16 cellular contexts compared by ENCODE assay signal in the genomic region with DNA sequence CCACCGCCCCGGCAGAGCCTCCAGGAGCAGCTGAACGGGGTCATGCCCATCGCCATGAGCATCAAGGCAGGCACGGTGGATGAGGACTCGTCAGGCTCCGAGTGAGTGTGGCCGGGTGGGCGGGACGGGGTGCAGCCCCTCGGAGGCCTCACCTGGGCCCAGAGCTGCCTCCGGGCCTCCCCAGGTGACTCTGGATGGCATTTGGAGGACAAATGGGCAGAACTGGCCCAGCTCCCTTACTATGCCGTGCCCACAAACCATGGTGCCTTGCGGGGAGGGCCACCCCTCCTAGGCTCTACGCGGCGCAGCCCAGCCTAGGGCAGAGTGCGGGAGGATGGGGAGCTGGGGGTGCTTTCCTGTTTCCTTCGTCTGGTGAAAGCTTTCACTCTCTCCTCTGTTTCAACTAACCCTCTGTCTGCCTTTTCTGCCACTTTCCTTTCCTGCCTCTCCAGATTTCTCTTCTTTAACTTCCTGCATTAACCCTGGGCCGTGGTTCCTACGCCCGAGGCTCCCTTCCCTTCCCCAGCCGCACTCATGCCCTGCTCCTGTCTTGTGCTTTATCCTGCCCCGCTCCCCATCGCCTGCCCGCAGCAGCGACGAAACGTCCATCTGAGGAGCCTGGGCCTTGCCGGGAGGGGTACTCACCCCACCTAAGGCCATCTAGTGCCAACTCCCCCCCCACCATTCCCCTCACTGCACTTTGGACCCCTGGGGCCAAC. TPM values are rescaled to one million over a fixed set of nuclear protein-coding genes. Genes with fewer than 3 reads are reported as not detected.
DNase-seq lines count a peak whose midpoint lies in the region; ATAC-seq and TF ChIP-seq lines count a peak whose summit lies in the region.
"Had no signal": no experiment of that assay in that cellular context is flagged by ENCODE, and none has a peak within 500 bp of the region (broad histone marks: within the 10 kb centered on the region; RNA-seq: fewer than 3 reads in every experiment).

No MANE protein-coding gene starts in this region.

- H3K27me3 ChIP-seq in effector memory CD4-positive, alpha-beta T cell (replicated peaks; ENCODE audit: control insufficient read depth, insufficient read depth, low read length, poor library complexity, severe bottlenecking): no peaks in the 10 kb centered on the region

- H3K27ac ChIP-seq in SK-N-MC: peak overlapping the region; percentile 46; the same call in 1 of the 2 replicates
- no peak overlapping the region for H3K27ac ChIP-seq in effector memory CD4-positive, alpha-beta T cell (ENCODE audit: insufficient read depth, low read length, poor library complexity, severe bottlenecking)

- H3K9me3 ChIP-seq in SK-N-MC (ENCODE audit: low read depth, low read length): no peaks in the 10 kb centered on the region
- H3K9me3 ChIP-seq in effector memory CD4-positive, alpha-beta T cell (ENCODE audit: control insufficient read depth, low read length): no peaks in the 10 kb centered on the region

- no peak overlapping the region for H3K9ac ChIP-seq in SK-N-MC (ENCODE audit: insufficient read length)

- H3K4me3 ChIP-seq in SK-N-MC: no peak overlapping the region
- no peak overlapping the region for H3K4me3 ChIP-seq in effector memory CD4-positive, alpha-beta T cell (ENCODE audit: insufficient read depth, low read depth, low read length, poor library complexity, severe bottlenecking)

- no peak for TF ChIP-seq CTCF in glutamatergic neuron (IDR thresholded peaks at IDR 0.05; ENCODE audit: partially characterized antibody, unreplicated experiment)

- no peaks in the 10 kb centered on the region for H3K36me3 Mint-ChIP-seq in glutamatergic neuron (ENCODE audit: unreplicated experiment)

- H3K9me3 Mint-ChIP-seq in glutamatergic neuron (ENCODE audit: unreplicated experiment): peaks cover 4% of the 10 kb centered on the region

- DNase-seq in ELF-1 (ENCODE audit: low read depth, low spot score) (peak; percentile 44), SK-N-MC (ENCODE audit: low read depth, low spot score) (no peak), glutamatergic neuron (no peak), sciatic nerve (ENCODE audit: low spot score) (peak; percentile 61), AML-193 (lab: John Stamatoyannopoulos, UW) (no peak), NCI-H2227 treated with DMSO at 0.1 percent for 48 hours (lab: John Stamatoyannopoulos, UW) (no peak)
- no peak for DNase-seq in effector memory CD4-positive, alpha-beta T cell
- DNase-seq: dermis blood vessel endothelial cell, NCI-H1694, NCI-H526 treated with DMSO at 0.1 percent for 48 hours, occipital lobe had no signal

- H3K36me3 ChIP-seq in SK-N-MC (ENCODE audit: insufficient read depth, low read length): peaks cover 6% of the 10 kb centered on the region; the same call in 1 of the 2 replicates
- H3K36me3 ChIP-seq in effector memory CD4-positive, alpha-beta T cell (ENCODE audit: control insufficient read depth, insufficient read depth, low read length): no peaks in the 10 kb centered on the region

- ATAC-seq in sciatic nerve: peak; percentile 31
- no peak for ATAC-seq in GM19463 (IDR thresholded peaks at IDR 0.05; ENCODE audit: unreplicated experiment)

- H3K27ac Mint-ChIP-seq in glutamatergic neuron (ENCODE audit: unreplicated experiment): peak overlapping the region; percentile 20
- H3K27ac Mint-ChIP-seq: activated naive CD8-positive, alpha-beta T cell; B cell had no signal

- H3K4me1 Mint-ChIP-seq in glutamatergic neuron (ENCODE audit: low read depth, unreplicated experiment): peaks cover 21% of the 10 kb centered on the region
- H3K4me1 Mint-ChIP-seq: B cell had no signal

- intact Hi-C loops in sciatic nerve (cut with DNase I): no loop called here

- H3K4me3 Mint-ChIP-seq in glutamatergic neuron (ENCODE audit: unreplicated experiment): no peak overlapping the region
- H3K4me3 Mint-ChIP-seq: activated naive CD8-positive, alpha-beta T cell; B cell had no signal

- H3K4me1 ChIP-seq in effector memory CD4-positive, alpha-beta T cell (ENCODE audit: control insufficient read depth, insufficient read depth, low read length, poor library complexity, severe bottlenecking): no peaks in the 10 kb centered on the region

- H3K27me3 Mint-ChIP-seq in glutamatergic neuron (ENCODE audit: unreplicated experiment): peaks cover 8% of the 10 kb centered on the region
- H3K27me3 Mint-ChIP-seq: activated naive CD8-positive, alpha-beta T cell; B cell had no signal

RNA-seq across cellular contexts. Expression of gene PSRC1, which starts 9.2 kb away (rescaled TPM):
- total RNA-seq in glutamatergic neuron (ENCODE audit: unreplicated experiment) (13.9 TPM), sciatic nerve (7.6 TPM)
- total RNA-seq: B cell had no signal

RNA-seq across cellular contexts. Expression of gene CELSR2, which starts 24.4 kb away (rescaled TPM):
- 181 TPM for total RNA-seq in glutamatergic neuron (ENCODE audit: unreplicated experiment)
- total RNA-seq in sciatic nerve: 24.0 TPM

RNA-seq across cellular contexts. Expression of gene MYBPHL, which starts 33.1 kb away (rescaled TPM):
- total RNA-seq in glutamatergic neuron (ENCODE audit: unreplicated experiment) (0.64 TPM), sciatic nerve (0.45 TPM)
- total RNA-seq: B cell, dermis blood vessel endothelial cell, glomerular endothelial cell, left lobe of liver, occipital lobe had no signal

Comparison
In these comparisons a context has a peak if more than half of its experiments do, and no peak if none do; other contexts are left out.
1. DNase-seq: peak in ELF-1 (single experiment) and sciatic nerve (single experiment); none in SK-N-MC (single experiment), glutamatergic neuron (single experiment), AML-193 (0 of 2), effector memory CD4-positive, alpha-beta T cell (0 of 3) and NCI-H2227 treated with DMSO at 0.1 percent for 48 hours (single experiment).